ENCODE assay signal across 8 cellular contexts in the genomic region with DNA sequence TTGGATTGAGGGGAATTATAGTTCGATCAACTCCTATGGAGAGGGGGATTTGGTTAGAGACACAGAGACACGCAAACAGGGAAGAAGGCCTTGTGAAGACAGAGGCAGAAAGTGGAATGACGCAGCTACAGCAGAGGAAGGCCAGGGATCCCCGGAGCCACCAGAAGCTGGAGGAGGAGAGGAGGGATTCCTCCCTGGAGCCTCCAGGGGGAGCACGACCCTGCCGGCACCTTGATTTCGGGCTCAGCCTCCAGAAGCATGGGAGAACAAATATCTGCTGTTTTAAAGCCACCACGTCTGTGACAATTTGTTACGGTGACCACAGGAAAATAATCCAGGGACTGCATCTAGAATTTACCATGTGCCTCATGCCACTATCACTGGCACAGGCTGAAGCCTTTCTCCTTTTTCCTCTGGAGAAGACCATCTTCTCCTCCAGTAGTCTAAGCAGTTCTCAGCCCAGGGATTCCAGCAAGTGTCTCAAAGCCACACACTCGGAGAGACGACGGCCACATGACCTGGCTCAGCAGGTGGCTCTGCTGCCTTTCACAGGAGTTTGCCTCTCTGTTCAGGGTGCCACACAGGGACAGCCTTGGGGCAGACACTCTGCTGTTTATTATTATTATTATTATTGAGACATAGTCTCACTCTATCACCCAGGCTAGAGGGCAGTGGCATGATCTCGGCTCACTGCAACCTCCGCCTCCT. TPM values are rescaled to one million over a fixed set of nuclear protein-coding genes. Genes with fewer than 3 reads are reported as not detected.
DNase-seq lines count a peak whose midpoint lies in the region; ATAC-seq and TF ChIP-seq lines count a peak whose summit lies in the region.

No MANE protein-coding gene starts in this region.

- no peaks in the 10 kb centered on the region for H3K27me3 ChIP-seq in esophagus muscularis mucosa

- no peak for TF ChIP-seq POLR2A in esophagus muscularis mucosa (IDR thresholded peaks at IDR 0.05; ENCODE audit: low read depth)

- H3K4me1 Mint-ChIP-seq in nephron, result peaks cover 16% of the 10 kb centered on the region

- H3K9me3 Mint-ChIP-seq in nephron, result no peaks in the 10 kb centered on the region

- no peaks in the 10 kb centered on the region for H3K36me3 Mint-ChIP-seq in nephron (ENCODE audit: low read depth)

- H3K27ac ChIP-seq in esophagus muscularis mucosa (replicated peaks in 1 of 4), result no peak overlapping the region

- no peak for TF ChIP-seq EP300 in esophagus muscularis mucosa (IDR thresholded peaks at IDR 0.05)

- H3K36me3 ChIP-seq in esophagus muscularis mucosa, result no peaks in the 10 kb centered on the region

- H3K27ac Mint-ChIP-seq in nephron, result peak overlapping the region in 1 of 3 experiments; percentile 9

- TF ChIP-seq CTCF in WI38 (IDR thresholded peaks at IDR 0.05; ENCODE audit: low read depth, low read length) (peak; percentile 76), esophagus muscularis mucosa (IDR thresholded peaks at IDR 0.05) (peak; percentile 67 to 84 (median 69)), nephron (IDR thresholded peaks at IDR 0.05; ENCODE audit: unreplicated experiment in 3 of 3) (peak; percentile 79 to 85 (median 82))

- no peaks in the 10 kb centered on the region for H3K27me3 Mint-ChIP-seq in nephron (ENCODE audit: low read depth)

- DNase-seq in DMS 273 (lab: John Stamatoyannopoulos, UW; ENCODE audit: unreplicated experiment), result peak; percentile 81
- no peak for DNase-seq in DMS 273 treated with DMSO at 0.1 percent for 48 hours (lab: John Stamatoyannopoulos, UW)
- DNase-seq in HuH-7.5 (ENCODE audit: low spot score), result peak; percentile 86
- no peak for DNase-seq in esophagus muscularis mucosa (ENCODE audit: extremely low spot score)
- no peak for DNase-seq in T-helper 9 cell

- no peak overlapping the region for H3K4me3 ChIP-seq in WI38 (ENCODE audit: low read depth, low read length)
- H3K4me3 ChIP-seq in esophagus muscularis mucosa, result no peak overlapping the region

- 14% methylated on average over 13 of the region's 14 CpGs for WGBS in esophagus muscularis mucosa

- ATAC-seq in HG03469 (IDR thresholded peaks at IDR 0.05; ENCODE audit: unreplicated experiment), result no peak

- intact Hi-C loops in esophagus muscularis mucosa (cut with DNase I), result loop anchor here (5.0 kb wide), 1 partner anchor 100 kb away; no protein-coding TSS in a partner anchor

- H3K4me3 Mint-ChIP-seq in nephron, result no peak overlapping the region

- H3K4me1 ChIP-seq in esophagus muscularis mucosa, result peaks cover 0 to 5% (median 4%) of the 10 kb centered on the region in 4 donors

- no peaks in the 10 kb centered on the region for H3K9me3 ChIP-seq in esophagus muscularis mucosa

RNA-seq across cellular contexts. Expression of a gene that starts 39.9 kb away (rescaled TPM):
- 1 to 10 TPM in 3 of 4 donors, under 1 TPM in 1; 0.42 to 4.0 (median 2.4) TPM for total RNA-seq in esophagus muscularis mucosa

RNA-seq across cellular contexts. Expression of a gene that starts 56.8 kb away (rescaled TPM):
- 10 to 100 TPM; 27.0 to 52.9 (median 38.9) TPM for total RNA-seq in esophagus muscularis mucosa

Comparison
In these comparisons a context has a peak if more than half of its experiments do, and no peak if none do; other contexts are left out.
1. DNase-seq: peak in DMS 273 (single experiment) and HuH-7.5 (single experiment); none in DMS 273 treated with DMSO at 0.1 percent for 48 hours (single experiment), esophagus muscularis mucosa (single experiment) and T-helper 9 cell (single experiment).
2. Peak in every context shown above with its lines, with median percentiles within 50 percentile points of each other: CTCF ChIP-seq.